ENCODE assay signal across 25 cellular contexts in the genomic region with DNA sequence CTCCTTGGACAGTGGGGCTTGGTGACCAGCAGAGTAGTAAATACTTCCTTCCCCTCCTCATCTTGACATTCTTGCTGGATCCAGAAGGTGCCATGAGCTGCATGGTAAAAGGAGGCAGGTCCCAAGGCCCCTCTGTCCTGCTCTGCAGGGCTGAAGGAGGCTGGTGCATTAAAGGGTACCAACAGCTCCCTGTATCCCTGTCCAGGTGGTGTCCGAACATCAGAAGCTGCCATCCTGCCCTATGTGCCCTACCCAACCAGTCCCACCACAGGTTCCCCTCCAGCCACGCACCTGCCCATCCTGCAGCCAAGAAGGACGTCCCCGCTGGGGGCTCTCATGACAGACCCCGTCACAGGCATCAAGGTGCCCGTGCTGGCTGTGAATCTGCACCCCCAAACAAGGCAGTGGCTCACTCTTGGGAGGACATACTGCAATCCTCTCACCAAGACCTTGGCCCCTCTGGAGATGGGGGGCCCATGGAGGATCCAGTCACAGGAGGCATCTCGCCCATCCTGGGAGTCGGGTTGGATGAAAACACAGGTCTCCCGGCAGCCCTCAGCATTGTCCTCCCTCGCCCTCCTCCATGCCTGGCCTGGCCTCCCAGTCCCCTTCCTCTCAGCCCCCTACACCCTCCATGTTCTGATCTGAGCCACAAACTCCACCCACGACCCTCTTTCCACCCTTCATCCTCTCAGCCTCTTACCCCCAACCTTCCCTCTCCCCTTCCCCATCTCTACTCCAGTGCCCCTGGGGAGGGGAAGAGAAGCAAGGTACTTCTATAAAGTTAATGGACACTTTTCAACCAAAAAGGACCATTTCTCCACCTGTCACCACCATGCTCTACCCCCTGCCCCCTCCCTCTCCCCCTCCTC. TPM values are rescaled to one million over a fixed set of nuclear protein-coding genes. Genes with fewer than 3 reads are reported as not detected.
A peak's percentile ranks its signal among the peaks of the same experiment; 100 is the strongest.
DNase-seq lines count a peak whose midpoint lies in the region; ATAC-seq and TF ChIP-seq lines count a peak whose summit lies in the region.
"Had no signal": no experiment of that assay in that cellular context is flagged by ENCODE, and none has a peak within 500 bp of the region (broad histone marks: within the 10 kb centered on the region; RNA-seq: fewer than 3 reads in every experiment).

No MANE protein-coding gene starts in this region.

- no peak overlapping the region for H3K4me3 Mint-ChIP-seq in natural killer cell treated with Interleukin-12 subunit alpha and Interleukin-12 subunit beta and Interleukin-15 and Interleukin-18, amount 100 ng/mL, for 72 hours
- H3K4me3 Mint-ChIP-seq: B cell; CD8-positive, alpha-beta memory T cell; IgD-negative memory B cell had no signal

- no peak for TF ChIP-seq POLR2A in esophagus muscularis mucosa (IDR thresholded peaks at IDR 0.05; ENCODE audit: low read depth)

- 90% methylated on average over 11 of the region's 11 CpGs for WGBS in esophagus muscularis mucosa

- H3K27ac ChIP-seq in Karpas-422 (ENCODE audit: low read length) = no peak overlapping the region
- H3K27ac ChIP-seq in esophagus muscularis mucosa (replicated peaks in 1 of 4) = no peak overlapping the region
- H3K27ac ChIP-seq in tibial artery = no peak overlapping the region
- H3K27ac ChIP-seq: C4-2B had no signal

- DNase-seq in activated CD8-positive, alpha-beta memory T cell treated with anti-CD3 and anti-CD28 coated beads, Interleukin-2, amount 50 U/mL, for 48 hours = peak; percentile 41
- DNase-seq in activated CD8-positive, alpha-beta memory T cell treated with anti-CD3 and anti-CD28 coated beads, Interleukin-2, amount 50 U/mL, for 4 hours = no peak
- peak; percentile 64 for DNase-seq in Karpas-422
- peak; percentile 89 for DNase-seq in esophagus muscularis mucosa (ENCODE audit: extremely low spot score)
- no peak for DNase-seq in tibial artery
- no peak for DNase-seq in natural killer cell treated with Interleukin-12 subunit alpha and Interleukin-12 subunit beta and Interleukin-15 and Interleukin-18, amount 100 ng/mL, for 72 hours (ENCODE audit: low spot score)
- DNase-seq in AG20443 (ENCODE audit: low spot score) = no peak
- DNase-seq: CD8-positive, alpha-beta memory T cell; DMS 273 treated with DMSO at 0.1 percent for 48 hours; DMS79; EL; GDM1; HCEC 1CT; NCI-H1092 treated with DMSO at 0.1 percent for 48 hours; NCI-H1436; NCI-H187 treated with DMSO at 0.1 percent for 48 hours; NCI-H2107; NCI-H524 treated with DMSO at 0.1 percent for 48 hours; NCI-H774 had no signal

- H3K36me3 Mint-ChIP-seq in natural killer cell treated with Interleukin-12 subunit alpha and Interleukin-12 subunit beta and Interleukin-15 and Interleukin-18, amount 100 ng/mL, for 72 hours = no peaks in the 10 kb centered on the region
- H3K36me3 Mint-ChIP-seq: CD8-positive, alpha-beta memory T cell; IgD-negative memory B cell had no signal

- H3K79me2 ChIP-seq in Karpas-422 (ENCODE audit: low read length) = no peaks in the 10 kb centered on the region

- no peaks in the 10 kb centered on the region for H3K9me3 Mint-ChIP-seq in natural killer cell treated with Interleukin-12 subunit alpha and Interleukin-12 subunit beta and Interleukin-15 and Interleukin-18, amount 100 ng/mL, for 72 hours
- H3K9me3 Mint-ChIP-seq: CD8-positive, alpha-beta memory T cell; IgD-negative memory B cell had no signal

- TF ChIP-seq EP300 in esophagus muscularis mucosa (IDR thresholded peaks at IDR 0.05) = no peak

- TF ChIP-seq CTCF in esophagus muscularis mucosa (IDR thresholded peaks at IDR 0.05) (no peak), tibial artery (IDR thresholded peaks at IDR 0.05) (no peak)

- no peak overlapping the region for H2AFZ ChIP-seq in Karpas-422 (ENCODE audit: low read length)

- H3K9me3 ChIP-seq in Karpas-422 (ENCODE audit: low read length) (no peaks in the 10 kb centered on the region), esophagus muscularis mucosa (no peaks in the 10 kb centered on the region), tibial artery (no peaks in the 10 kb centered on the region)

- ATAC-seq in natural killer cell treated with Interleukin-12 subunit alpha and Interleukin-12 subunit beta and Interleukin-15 and Interleukin-18, amount 100 ng/mL, for 72 hours = no peak
- ATAC-seq: GM12878 had no signal

- H3K4me1 ChIP-seq in Karpas-422 (ENCODE audit: low read length) = peaks cover 4% of the 10 kb centered on the region; the same call in 1 of the 2 replicates
- no peaks in the 10 kb centered on the region for H3K4me1 ChIP-seq in esophagus muscularis mucosa
- no peaks in the 10 kb centered on the region for H3K4me1 ChIP-seq in tibial artery

- intact Hi-C loops in esophagus muscularis mucosa (cut with DNase I) = no loop called here
- intact Hi-C loops in tibial artery (cut with DNase I; ENCODE audit: low total_unique reads) = no loop called here

- H3K4me2 ChIP-seq in Karpas-422 (ENCODE audit: low read depth, low read length, poor library complexity, severe bottlenecking) = no peak overlapping the region

- H3K4me3 ChIP-seq in Karpas-422 (ENCODE audit: low read length) = no peak overlapping the region
- H3K4me3 ChIP-seq in esophagus muscularis mucosa = no peak overlapping the region
- H3K4me3 ChIP-seq in tibial artery = no peak overlapping the region
- H3K4me3 ChIP-seq: GM12878 had no signal

- peaks cover 10 to 14% of the 10 kb centered on the region in 2 donors for H3K27me3 Mint-ChIP-seq in natural killer cell treated with Interleukin-12 subunit alpha and Interleukin-12 subunit beta and Interleukin-15 and Interleukin-18, amount 100 ng/mL, for 72 hours

- H3K36me3 ChIP-seq in Karpas-422 (ENCODE audit: insufficient read depth, low read length) = no peaks in the 10 kb centered on the region
- H3K36me3 ChIP-seq in esophagus muscularis mucosa = no peaks in the 10 kb centered on the region
- H3K36me3 ChIP-seq in tibial artery = no peaks in the 10 kb centered on the region

- H3K27me3 ChIP-seq in Karpas-422 (ENCODE audit: low read length) = peaks cover 3% of the 10 kb centered on the region; the same call in 1 of the 2 replicates
- H3K27me3 ChIP-seq in esophagus muscularis mucosa = peaks cover 0 to 22% (median 0%) of the 10 kb centered on the region in 4 donors
- H3K27me3 ChIP-seq in tibial artery = peaks cover 0 to 18% of the 10 kb centered on the region in 2 donors

- H3K27ac Mint-ChIP-seq in natural killer cell treated with Interleukin-12 subunit alpha and Interleukin-12 subunit beta and Interleukin-15 and Interleukin-18, amount 100 ng/mL, for 72 hours = no peak overlapping the region
- H3K27ac Mint-ChIP-seq: B cell; CD8-positive, alpha-beta memory T cell; IgD-negative memory B cell had no signal

- no peak overlapping the region for H3K9ac ChIP-seq in Karpas-422 (ENCODE audit: low read length)

- no peaks in the 10 kb centered on the region for H3K4me1 Mint-ChIP-seq in natural killer cell treated with Interleukin-12 subunit alpha and Interleukin-12 subunit beta and Interleukin-15 and Interleukin-18, amount 100 ng/mL, for 72 hours (ENCODE audit: low read depth in 2 of 2)
- H3K4me1 Mint-ChIP-seq: CD8-positive, alpha-beta memory T cell had no signal

- peaks cover 41% of the 10 kb centered on the region for H4K20me1 ChIP-seq in Karpas-422 (ENCODE audit: insufficient read depth, low read depth, low read length)

- H3K9me2 ChIP-seq in Karpas-422 (replicated peaks; ENCODE audit: insufficient read depth, low read length) = no peaks in the 10 kb centered on the region

RNA-seq across cellular contexts. Expression of gene BTG4, which starts 55.1 kb away (rescaled TPM):
- not detected in 2 replicates for total RNA-seq in Karpas-422 (2014; rRNA removed; shearing (Covaris generic); ENCODE audit: low replicate concordance)
- total RNA-seq in esophagus muscularis mucosa = not detected
- not detected for total RNA-seq in natural killer cell treated with Interleukin-12 subunit alpha and Interleukin-12 subunit beta and Interleukin-15 and Interleukin-18, amount 100 ng/mL, for 72 hours
- total RNA-seq: A673; B cell; CD8-positive, alpha-beta memory T cell; GM12878; H1 had no signal

RNA-seq across cellular contexts. Expression of gene HOATZ, which starts 57.5 kb away (rescaled TPM):
- total RNA-seq in Karpas-422 (2014; rRNA removed; shearing (Covaris generic); ENCODE audit: low replicate concordance) = not detected in 2 replicates
- total RNA-seq in esophagus muscularis mucosa = not detected
- not detected for total RNA-seq in natural killer cell treated with Interleukin-12 subunit alpha and Interleukin-12 subunit beta and Interleukin-15 and Interleukin-18, amount 100 ng/mL, for 72 hours
- total RNA-seq: B cell; CD8-positive, alpha-beta memory T cell; H1 had no signal

Comparison
In these comparisons a context has a peak if more than half of its experiments do, and no peak if none do; other contexts are left out.
1. DNase-seq: peak in activated CD8-positive, alpha-beta memory T cell treated with anti-CD3 and anti-CD28 coated beads, Interleukin-2, amount 50 U/mL, for 48 hours (single experiment), Karpas-422 (single experiment) and esophagus muscularis mucosa (single experiment); none in activated CD8-positive, alpha-beta memory T cell treated with anti-CD3 and anti-CD28 coated beads, Interleukin-2, amount 50 U/mL, for 4 hours (single experiment), tibial artery (0 of 2), natural killer cell treated with Interleukin-12 subunit alpha and Interleukin-12 subunit beta and Interleukin-15 and Interleukin-18, amount 100 ng/mL, for 72 hours (single experiment) and AG20443 (single experiment).